Comparison of ENCODE assay signal across 1 cellular context in the genomic region with DNA sequence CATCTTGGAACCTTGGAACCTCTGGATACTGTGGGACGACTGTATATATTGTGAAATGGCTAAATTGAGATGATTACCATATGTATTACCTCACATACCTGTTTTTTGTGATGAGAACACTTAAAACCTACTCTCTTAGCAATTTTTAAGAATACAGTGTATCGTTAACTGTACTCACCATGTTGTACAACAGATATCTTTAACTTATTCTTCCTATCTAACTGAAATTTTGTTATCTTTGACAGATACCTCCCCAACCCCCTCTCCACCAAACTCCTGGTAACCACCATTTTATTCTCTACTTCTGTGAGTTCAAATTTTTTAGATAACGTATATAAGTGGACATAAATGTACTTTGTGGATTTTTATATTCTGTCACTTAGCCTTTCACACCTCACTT.
TF ChIP-seq lines count a peak whose summit lies in the region.

No MANE protein-coding gene starts in this region.

TF ChIP-seq in K562, 482 proteins besides CTCF, POLR2A, EP300 and RAD21 (continued from another document and continues in another):
- TF ChIP-seq, protein P1, sequence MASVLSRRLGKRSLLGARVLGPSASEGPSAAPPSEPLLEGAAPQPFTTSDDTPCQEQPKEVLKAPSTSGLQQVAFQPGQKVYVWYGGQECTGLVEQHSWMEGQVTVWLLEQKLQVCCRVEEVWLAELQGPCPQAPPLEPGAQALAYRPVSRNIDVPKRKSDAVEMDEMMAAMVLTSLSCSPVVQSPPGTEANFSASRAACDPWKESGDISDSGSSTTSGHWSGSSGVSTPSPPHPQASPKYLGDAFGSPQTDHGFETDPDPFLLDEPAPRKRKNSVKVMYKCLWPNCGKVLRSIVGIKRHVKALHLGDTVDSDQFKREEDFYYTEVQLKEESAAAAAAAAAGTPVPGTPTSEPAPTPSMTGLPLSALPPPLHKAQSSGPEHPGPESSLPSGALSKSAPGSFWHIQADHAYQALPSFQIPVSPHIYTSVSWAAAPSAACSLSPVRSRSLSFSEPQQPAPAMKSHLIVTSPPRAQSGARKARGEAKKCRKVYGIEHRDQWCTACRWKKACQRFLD (CRISPR knock-in tag; IDR thresholded peaks at IDR 0.05): peak; percentile 63; the same call in 1 of the 2 replicates
- TF ChIP-seq BRF1 (IDR thresholded peaks at IDR 0.05; ENCODE audit: borderline replicate concordance, extremely low read depth, insufficient read length): no peak
- TF ChIP-seq TEAD4 (IDR thresholded peaks at IDR 0.05; ENCODE audit: low read length): 0 out of 2 replicates have a peak, but pooled peaks have one; percentile 18
- no peak for TF ChIP-seq TEAD4 (CRISPR knock-in tag; IDR thresholded peaks at IDR 0.05; ENCODE audit: borderline replicate concordance)
- no peak for TF ChIP-seq MCM3 (IDR thresholded peaks at IDR 0.05)
- peak; percentile 81 for TF ChIP-seq CEBPB (tag; IDR thresholded peaks at IDR 0.05)
- no peak for TF ChIP-seq RBM22 (IDR thresholded peaks at IDR 0.05; ENCODE audit: low read depth, low read length, poor library complexity, severe bottlenecking)
- TF ChIP-seq CBFA2T3 (IDR thresholded peaks at IDR 0.05): peak; percentile 73
- TF ChIP-seq SOX6 (IDR thresholded peaks at IDR 0.05): peak; percentile 12; the same call in 1 of the 2 replicates
- no peak for TF ChIP-seq CHCHD3 (CRISPR knock-in tag; IDR thresholded peaks at IDR 0.05)
- TF ChIP-seq, protein P2, sequence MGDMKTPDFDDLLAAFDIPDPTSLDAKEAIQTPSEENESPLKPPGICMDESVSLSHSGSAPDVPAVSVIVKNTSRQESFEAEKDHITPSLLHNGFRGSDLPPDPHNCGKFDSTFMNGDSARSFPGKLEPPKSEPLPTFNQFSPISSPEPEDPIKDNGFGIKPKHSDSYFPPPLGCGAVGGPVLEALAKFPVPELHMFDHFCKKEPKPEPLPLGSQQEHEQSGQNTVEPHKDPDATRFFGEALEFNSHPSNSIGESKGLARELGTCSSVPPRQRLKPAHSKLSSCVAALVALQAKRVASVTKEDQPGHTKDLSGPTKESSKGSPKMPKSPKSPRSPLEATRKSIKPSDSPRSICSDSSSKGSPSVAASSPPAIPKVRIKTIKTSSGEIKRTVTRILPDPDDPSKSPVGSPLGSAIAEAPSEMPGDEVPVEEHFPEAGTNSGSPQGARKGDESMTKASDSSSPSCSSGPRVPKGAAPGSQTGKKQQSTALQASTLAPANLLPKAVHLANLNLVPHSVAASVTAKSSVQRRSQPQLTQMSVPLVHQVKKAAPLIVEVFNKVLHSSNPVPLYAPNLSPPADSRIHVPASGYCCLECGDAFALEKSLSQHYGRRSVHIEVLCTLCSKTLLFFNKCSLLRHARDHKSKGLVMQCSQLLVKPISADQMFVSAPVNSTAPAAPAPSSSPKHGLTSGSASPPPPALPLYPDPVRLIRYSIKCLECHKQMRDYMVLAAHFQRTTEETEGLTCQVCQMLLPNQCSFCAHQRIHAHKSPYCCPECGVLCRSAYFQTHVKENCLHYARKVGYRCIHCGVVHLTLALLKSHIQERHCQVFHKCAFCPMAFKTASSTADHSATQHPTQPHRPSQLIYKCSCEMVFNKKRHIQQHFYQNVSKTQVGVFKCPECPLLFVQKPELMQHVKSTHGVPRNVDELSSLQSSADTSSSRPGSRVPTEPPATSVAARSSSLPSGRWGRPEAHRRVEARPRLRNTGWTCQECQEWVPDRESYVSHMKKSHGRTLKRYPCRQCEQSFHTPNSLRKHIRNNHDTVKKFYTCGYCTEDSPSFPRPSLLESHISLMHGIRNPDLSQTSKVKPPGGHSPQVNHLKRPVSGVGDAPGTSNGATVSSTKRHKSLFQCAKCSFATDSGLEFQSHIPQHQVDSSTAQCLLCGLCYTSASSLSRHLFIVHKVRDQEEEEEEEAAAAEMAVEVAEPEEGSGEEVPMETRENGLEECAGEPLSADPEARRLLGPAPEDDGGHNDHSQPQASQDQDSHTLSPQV (IDR thresholded peaks at IDR 0.05): no peak
- TF ChIP-seq, protein P3, sequence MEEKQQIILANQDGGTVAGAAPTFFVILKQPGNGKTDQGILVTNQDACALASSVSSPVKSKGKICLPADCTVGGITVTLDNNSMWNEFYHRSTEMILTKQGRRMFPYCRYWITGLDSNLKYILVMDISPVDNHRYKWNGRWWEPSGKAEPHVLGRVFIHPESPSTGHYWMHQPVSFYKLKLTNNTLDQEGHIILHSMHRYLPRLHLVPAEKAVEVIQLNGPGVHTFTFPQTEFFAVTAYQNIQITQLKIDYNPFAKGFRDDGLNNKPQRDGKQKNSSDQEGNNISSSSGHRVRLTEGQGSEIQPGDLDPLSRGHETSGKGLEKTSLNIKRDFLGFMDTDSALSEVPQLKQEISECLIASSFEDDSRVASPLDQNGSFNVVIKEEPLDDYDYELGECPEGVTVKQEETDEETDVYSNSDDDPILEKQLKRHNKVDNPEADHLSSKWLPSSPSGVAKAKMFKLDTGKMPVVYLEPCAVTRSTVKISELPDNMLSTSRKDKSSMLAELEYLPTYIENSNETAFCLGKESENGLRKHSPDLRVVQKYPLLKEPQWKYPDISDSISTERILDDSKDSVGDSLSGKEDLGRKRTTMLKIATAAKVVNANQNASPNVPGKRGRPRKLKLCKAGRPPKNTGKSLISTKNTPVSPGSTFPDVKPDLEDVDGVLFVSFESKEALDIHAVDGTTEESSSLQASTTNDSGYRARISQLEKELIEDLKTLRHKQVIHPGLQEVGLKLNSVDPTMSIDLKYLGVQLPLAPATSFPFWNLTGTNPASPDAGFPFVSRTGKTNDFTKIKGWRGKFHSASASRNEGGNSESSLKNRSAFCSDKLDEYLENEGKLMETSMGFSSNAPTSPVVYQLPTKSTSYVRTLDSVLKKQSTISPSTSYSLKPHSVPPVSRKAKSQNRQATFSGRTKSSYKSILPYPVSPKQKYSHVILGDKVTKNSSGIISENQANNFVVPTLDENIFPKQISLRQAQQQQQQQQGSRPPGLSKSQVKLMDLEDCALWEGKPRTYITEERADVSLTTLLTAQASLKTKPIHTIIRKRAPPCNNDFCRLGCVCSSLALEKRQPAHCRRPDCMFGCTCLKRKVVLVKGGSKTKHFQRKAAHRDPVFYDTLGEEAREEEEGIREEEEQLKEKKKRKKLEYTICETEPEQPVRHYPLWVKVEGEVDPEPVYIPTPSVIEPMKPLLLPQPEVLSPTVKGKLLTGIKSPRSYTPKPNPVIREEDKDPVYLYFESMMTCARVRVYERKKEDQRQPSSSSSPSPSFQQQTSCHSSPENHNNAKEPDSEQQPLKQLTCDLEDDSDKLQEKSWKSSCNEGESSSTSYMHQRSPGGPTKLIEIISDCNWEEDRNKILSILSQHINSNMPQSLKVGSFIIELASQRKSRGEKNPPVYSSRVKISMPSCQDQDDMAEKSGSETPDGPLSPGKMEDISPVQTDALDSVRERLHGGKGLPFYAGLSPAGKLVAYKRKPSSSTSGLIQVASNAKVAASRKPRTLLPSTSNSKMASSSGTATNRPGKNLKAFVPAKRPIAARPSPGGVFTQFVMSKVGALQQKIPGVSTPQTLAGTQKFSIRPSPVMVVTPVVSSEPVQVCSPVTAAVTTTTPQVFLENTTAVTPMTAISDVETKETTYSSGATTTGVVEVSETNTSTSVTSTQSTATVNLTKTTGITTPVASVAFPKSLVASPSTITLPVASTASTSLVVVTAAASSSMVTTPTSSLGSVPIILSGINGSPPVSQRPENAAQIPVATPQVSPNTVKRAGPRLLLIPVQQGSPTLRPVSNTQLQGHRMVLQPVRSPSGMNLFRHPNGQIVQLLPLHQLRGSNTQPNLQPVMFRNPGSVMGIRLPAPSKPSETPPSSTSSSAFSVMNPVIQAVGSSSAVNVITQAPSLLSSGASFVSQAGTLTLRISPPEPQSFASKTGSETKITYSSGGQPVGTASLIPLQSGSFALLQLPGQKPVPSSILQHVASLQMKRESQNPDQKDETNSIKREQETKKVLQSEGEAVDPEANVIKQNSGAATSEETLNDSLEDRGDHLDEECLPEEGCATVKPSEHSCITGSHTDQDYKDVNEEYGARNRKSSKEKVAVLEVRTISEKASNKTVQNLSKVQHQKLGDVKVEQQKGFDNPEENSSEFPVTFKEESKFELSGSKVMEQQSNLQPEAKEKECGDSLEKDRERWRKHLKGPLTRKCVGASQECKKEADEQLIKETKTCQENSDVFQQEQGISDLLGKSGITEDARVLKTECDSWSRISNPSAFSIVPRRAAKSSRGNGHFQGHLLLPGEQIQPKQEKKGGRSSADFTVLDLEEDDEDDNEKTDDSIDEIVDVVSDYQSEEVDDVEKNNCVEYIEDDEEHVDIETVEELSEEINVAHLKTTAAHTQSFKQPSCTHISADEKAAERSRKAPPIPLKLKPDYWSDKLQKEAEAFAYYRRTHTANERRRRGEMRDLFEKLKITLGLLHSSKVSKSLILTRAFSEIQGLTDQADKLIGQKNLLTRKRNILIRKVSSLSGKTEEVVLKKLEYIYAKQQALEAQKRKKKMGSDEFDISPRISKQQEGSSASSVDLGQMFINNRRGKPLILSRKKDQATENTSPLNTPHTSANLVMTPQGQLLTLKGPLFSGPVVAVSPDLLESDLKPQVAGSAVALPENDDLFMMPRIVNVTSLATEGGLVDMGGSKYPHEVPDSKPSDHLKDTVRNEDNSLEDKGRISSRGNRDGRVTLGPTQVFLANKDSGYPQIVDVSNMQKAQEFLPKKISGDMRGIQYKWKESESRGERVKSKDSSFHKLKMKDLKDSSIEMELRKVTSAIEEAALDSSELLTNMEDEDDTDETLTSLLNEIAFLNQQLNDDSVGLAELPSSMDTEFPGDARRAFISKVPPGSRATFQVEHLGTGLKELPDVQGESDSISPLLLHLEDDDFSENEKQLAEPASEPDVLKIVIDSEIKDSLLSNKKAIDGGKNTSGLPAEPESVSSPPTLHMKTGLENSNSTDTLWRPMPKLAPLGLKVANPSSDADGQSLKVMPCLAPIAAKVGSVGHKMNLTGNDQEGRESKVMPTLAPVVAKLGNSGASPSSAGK (IDR thresholded peaks at IDR 0.05): no peak
- no peak for TF ChIP-seq RB1 (IDR thresholded peaks at IDR 0.05; ENCODE audit: low read depth)
- TF ChIP-seq ZNF384 (IDR thresholded peaks at IDR 0.05; ENCODE audit: low read depth, low read length): no peak
- TF ChIP-seq CEBPG (CRISPR knock-in tag; IDR thresholded peaks at IDR 0.05): no peak
- TF ChIP-seq CEBPG (tag; conservative IDR thresholded peaks at IDR 0.05 in 1 of 2, IDR thresholded peaks at IDR 0.05 in 1 of 2): peak in 1 of 2 experiments; percentile 29; a peak in 1 of 4 replicates
- no peak for TF ChIP-seq CHD1 (IDR thresholded peaks at IDR 0.05; ENCODE audit: low read length)
- no peak for TF ChIP-seq JUN (IDR thresholded peaks at IDR 0.05; ENCODE audit: borderline replicate concordance, low read depth, low read length)
- no peak for TF ChIP-seq JUN (CRISPR knock-in tag; IDR thresholded peaks at IDR 0.05; ENCODE audit: borderline replicate concordance)
- TF ChIP-seq, protein P4, sequence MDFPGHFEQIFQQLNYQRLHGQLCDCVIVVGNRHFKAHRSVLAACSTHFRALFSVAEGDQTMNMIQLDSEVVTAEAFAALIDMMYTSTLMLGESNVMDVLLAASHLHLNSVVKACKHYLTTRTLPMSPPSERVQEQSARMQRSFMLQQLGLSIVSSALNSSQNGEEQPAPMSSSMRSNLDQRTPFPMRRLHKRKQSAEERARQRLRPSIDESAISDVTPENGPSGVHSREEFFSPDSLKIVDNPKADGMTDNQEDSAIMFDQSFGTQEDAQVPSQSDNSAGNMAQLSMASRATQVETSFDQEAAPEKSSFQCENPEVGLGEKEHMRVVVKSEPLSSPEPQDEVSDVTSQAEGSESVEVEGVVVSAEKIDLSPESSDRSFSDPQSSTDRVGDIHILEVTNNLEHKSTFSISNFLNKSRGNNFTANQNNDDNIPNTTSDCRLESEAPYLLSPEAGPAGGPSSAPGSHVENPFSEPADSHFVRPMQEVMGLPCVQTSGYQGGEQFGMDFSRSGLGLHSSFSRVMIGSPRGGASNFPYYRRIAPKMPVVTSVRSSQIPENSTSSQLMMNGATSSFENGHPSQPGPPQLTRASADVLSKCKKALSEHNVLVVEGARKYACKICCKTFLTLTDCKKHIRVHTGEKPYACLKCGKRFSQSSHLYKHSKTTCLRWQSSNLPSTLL (IDR thresholded peaks at IDR 0.05): no peak
- TF ChIP-seq FOXM1 (IDR thresholded peaks at IDR 0.05; ENCODE audit: low read depth): peak; percentile 31; the same call in 1 of the 2 replicates
- TF ChIP-seq FOXM1 (CRISPR knock-in tag; IDR thresholded peaks at IDR 0.05; ENCODE audit: low read depth): no peak
- TF ChIP-seq, protein P5, sequence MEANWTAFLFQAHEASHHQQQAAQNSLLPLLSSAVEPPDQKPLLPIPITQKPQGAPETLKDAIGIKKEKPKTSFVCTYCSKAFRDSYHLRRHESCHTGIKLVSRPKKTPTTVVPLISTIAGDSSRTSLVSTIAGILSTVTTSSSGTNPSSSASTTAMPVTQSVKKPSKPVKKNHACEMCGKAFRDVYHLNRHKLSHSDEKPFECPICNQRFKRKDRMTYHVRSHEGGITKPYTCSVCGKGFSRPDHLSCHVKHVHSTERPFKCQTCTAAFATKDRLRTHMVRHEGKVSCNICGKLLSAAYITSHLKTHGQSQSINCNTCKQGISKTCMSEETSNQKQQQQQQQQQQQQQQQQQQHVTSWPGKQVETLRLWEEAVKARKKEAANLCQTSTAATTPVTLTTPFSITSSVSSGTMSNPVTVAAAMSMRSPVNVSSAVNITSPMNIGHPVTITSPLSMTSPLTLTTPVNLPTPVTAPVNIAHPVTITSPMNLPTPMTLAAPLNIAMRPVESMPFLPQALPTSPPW (CRISPR knock-in tag; IDR thresholded peaks at IDR 0.05): peak; percentile 20; the same call in 1 of the 2 replicates
- peak; percentile 63 for TF ChIP-seq ARID1B (IDR thresholded peaks at IDR 0.05)
- TF ChIP-seq, protein P6, sequence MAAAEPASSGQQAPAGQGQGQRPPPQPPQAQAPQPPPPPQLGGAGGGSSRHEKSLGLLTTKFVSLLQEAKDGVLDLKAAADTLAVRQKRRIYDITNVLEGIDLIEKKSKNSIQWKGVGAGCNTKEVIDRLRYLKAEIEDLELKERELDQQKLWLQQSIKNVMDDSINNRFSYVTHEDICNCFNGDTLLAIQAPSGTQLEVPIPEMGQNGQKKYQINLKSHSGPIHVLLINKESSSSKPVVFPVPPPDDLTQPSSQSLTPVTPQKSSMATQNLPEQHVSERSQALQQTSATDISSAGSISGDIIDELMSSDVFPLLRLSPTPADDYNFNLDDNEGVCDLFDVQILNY (CRISPR knock-in tag; IDR thresholded peaks at IDR 0.05): no peak
- TF ChIP-seq, protein P7, sequence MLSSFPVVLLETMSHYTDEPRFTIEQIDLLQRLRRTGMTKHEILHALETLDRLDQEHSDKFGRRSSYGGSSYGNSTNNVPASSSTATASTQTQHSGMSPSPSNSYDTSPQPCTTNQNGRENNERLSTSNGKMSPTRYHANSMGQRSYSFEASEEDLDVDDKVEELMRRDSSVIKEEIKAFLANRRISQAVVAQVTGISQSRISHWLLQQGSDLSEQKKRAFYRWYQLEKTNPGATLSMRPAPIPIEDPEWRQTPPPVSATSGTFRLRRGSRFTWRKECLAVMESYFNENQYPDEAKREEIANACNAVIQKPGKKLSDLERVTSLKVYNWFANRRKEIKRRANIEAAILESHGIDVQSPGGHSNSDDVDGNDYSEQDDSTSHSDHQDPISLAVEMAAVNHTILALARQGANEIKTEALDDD (IDR thresholded peaks at IDR 0.05): peak; percentile 17
- no peak for TF ChIP-seq U2AF1 (optimal IDR thresholded peaks at IDR 0.05; ENCODE audit: low read depth, low read length)
- no peak for TF ChIP-seq TAF7 (tag; IDR thresholded peaks at IDR 0.05)
- peak; percentile 15; the same call in 1 of the 2 replicates for TF ChIP-seq NCOR1 (IDR thresholded peaks at IDR 0.05)
- TF ChIP-seq MYNN (IDR thresholded peaks at IDR 0.05): no peak
- no peak for TF ChIP-seq MYNN (CRISPR knock-in tag; IDR thresholded peaks at IDR 0.05)
- no peak for TF ChIP-seq ZNF3 (CRISPR knock-in tag; IDR thresholded peaks at IDR 0.05)
- no peak for TF ChIP-seq ETV5 (CRISPR knock-in tag; IDR thresholded peaks at IDR 0.05; ENCODE audit: low read depth)
- TF ChIP-seq ZNF124 (CRISPR knock-in tag; IDR thresholded peaks at IDR 0.05): no peak
- TF ChIP-seq MED1 (CRISPR knock-in tag; IDR thresholded peaks at IDR 0.05; ENCODE audit: borderline replicate concordance): no peak
- TF ChIP-seq TAL1 (IDR thresholded peaks at IDR 0.05): peak; percentile 14; the same call in 1 of the 2 replicates
